In genomic region chr18:36830141-36830495, GRCh38 we compare ENCODE assay signal across 8 cellular contexts. TPM values are rescaled to one million over a fixed set of nuclear protein-coding genes. Genes with fewer than 3 reads are reported as not detected.
DNase-seq lines count a peak whose midpoint lies in the region; ATAC-seq, FAIRE-seq and TF ChIP-seq lines count a peak whose summit lies in the region.

No MANE protein-coding gene starts in this region.

- no peak for TF ChIP-seq CTCF in A673 (conservative IDR thresholded peaks at IDR 0.05; ENCODE audit: low read depth, low read length)
- no peak for TF ChIP-seq CTCF in WERI-Rb-1 (IDR thresholded peaks at IDR 0.05; ENCODE audit: low read depth, low read length)
- TF ChIP-seq CTCF in pancreas (IDR thresholded peaks at IDR 0.05): no peak

- H3K4me3 ChIP-seq in A673 (ENCODE audit: low read depth, low read length, poor library complexity, severe bottlenecking): peak overlapping the region; percentile 99
- H3K4me3 ChIP-seq in HAP-1: peak overlapping the region; percentile 91
- H3K4me3 ChIP-seq in mesendoderm (ENCODE audit: low read length): no peak overlapping the region
- no peak overlapping the region for H3K4me3 ChIP-seq in WERI-Rb-1 (ENCODE audit: low read depth, low read length)
- peak overlapping the region in 2 of 4 donors; percentile 66 to 77 for H3K4me3 ChIP-seq in pancreas

- WGBS in mesendoderm (ENCODE audit: extremely low coverage, insufficient coverage, low lambda C conversion rate): no CpG with 5 or more reads among the region's 1 CpG
- 8 to 10% methylated on average over 1 of the region's 1 CpG for WGBS in pancreas, 2 donors

- H3K27me3 ChIP-seq in A673 (replicated peaks; ENCODE audit: insufficient read depth, low read depth, low read length, poor library complexity) (no peaks in the 10 kb centered on the region), HAP-1 (ENCODE audit: low read depth) (no peaks in the 10 kb centered on the region), mesendoderm (ENCODE audit: insufficient read depth, low read length, poor library complexity) (no peaks in the 10 kb centered on the region), WERI-Rb-1 (ENCODE audit: insufficient read depth, low read depth, severe bottlenecking) (no peaks in the 10 kb centered on the region), pancreas (no peaks in the 10 kb centered on the region)

- peak overlapping the region; percentile 70 for H3K27ac Mint-ChIP-seq in activated naive CD8-positive, alpha-beta T cell

- peaks cover 3% of the 10 kb centered on the region for H3K79me1 ChIP-seq in mesendoderm (ENCODE audit: low read length)

- H3K56ac ChIP-seq in mesendoderm (ENCODE audit: low read length): no peak overlapping the region

- H2AK5ac ChIP-seq in mesendoderm (ENCODE audit: low read length): no peak overlapping the region

- DNase-seq in A673 (ENCODE audit: low spot score) (no peak), HAP-1 (ENCODE audit: low spot score in 2 of 2) (no peak), mesendoderm (no peak), GM03348 (ENCODE audit: low spot score) (no peak), WERI-Rb-1 (no peak), pancreas (no peak), dedifferentiated amniotic fluid mesenchymal stem cell (ENCODE audit: extremely low spot score) (no peak)

- intact Hi-C loops in A673 (cut with micrococcal nuclease; ENCODE audit: unreplicated experiment) (no loop called here), pancreas (cut with DNase I) (no loop called here)

- FAIRE-seq in pancreas (lab: Jason Lieb, UNC): no peak

- no peak overlapping the region for H2BK120ac ChIP-seq in mesendoderm (ENCODE audit: low read depth, low read length)

- no peaks in the 10 kb centered on the region for H3K36me3 ChIP-seq in A673 (ENCODE audit: insufficient read depth, low read length, poor library complexity, severe bottlenecking)
- no peaks in the 10 kb centered on the region for H3K36me3 ChIP-seq in HAP-1 (replicated peaks)
- no peaks in the 10 kb centered on the region for H3K36me3 ChIP-seq in mesendoderm (ENCODE audit: control insufficient read depth, insufficient read depth, low read length)
- peaks cover 10% of the 10 kb centered on the region for H3K36me3 ChIP-seq in WERI-Rb-1
- no peaks in the 10 kb centered on the region for H3K36me3 ChIP-seq in pancreas

- peak overlapping the region; percentile 91 for H3K4me3 Mint-ChIP-seq in activated naive CD8-positive, alpha-beta T cell

- no peak overlapping the region for H2BK15ac ChIP-seq in mesendoderm (replicated peaks; ENCODE audit: low read depth)

- H3K18ac ChIP-seq in mesendoderm (ENCODE audit: low read length): no peak overlapping the region

- H3K4me2 ChIP-seq in mesendoderm (ENCODE audit: low read length): peak overlapping the region; percentile 33

- H3K4me1 Mint-ChIP-seq in activated naive CD8-positive, alpha-beta T cell (ENCODE audit: low read depth): peaks cover 43% of the 10 kb centered on the region

- H3K9me3 ChIP-seq in A673 (ENCODE audit: low read depth, low read length, poor library complexity, severe bottlenecking): no peaks in the 10 kb centered on the region
- no peaks in the 10 kb centered on the region for H3K9me3 ChIP-seq in HAP-1
- H3K9me3 ChIP-seq in WERI-Rb-1 (ENCODE audit: severe bottlenecking): no peaks in the 10 kb centered on the region
- no peaks in the 10 kb centered on the region for H3K9me3 ChIP-seq in pancreas

- H3K9me3 Mint-ChIP-seq in activated naive CD8-positive, alpha-beta T cell (ENCODE audit: low read depth): no peaks in the 10 kb centered on the region

- peaks cover 12% of the 10 kb centered on the region for H3K4me1 ChIP-seq in A673 (ENCODE audit: insufficient read depth, low read length, poor library complexity, severe bottlenecking)
- peaks cover 16% of the 10 kb centered on the region for H3K4me1 ChIP-seq in HAP-1
- peaks cover 4% of the 10 kb centered on the region for H3K4me1 ChIP-seq in mesendoderm (ENCODE audit: control insufficient read depth, low read depth, low read length)
- peaks cover 0 to 6% (median 6%) of the 10 kb centered on the region in 3 donors for H3K4me1 ChIP-seq in pancreas

- no peaks in the 10 kb centered on the region for H3K27me3 Mint-ChIP-seq in activated naive CD8-positive, alpha-beta T cell

- no peak overlapping the region for H2BK5ac ChIP-seq in mesendoderm (ENCODE audit: low read length)

- H4K5ac ChIP-seq in mesendoderm (ENCODE audit: low read length): no peak overlapping the region

- BruUV-seq in A673 (replicated peaks; lab: Mats Ljungman, UMichigan): TSS peak; percentile 44

- CTCF ChIA-PET in A673 (lab: Charles Lee): no interaction called here

- H3K4ac ChIP-seq in mesendoderm (ENCODE audit: low read depth, low read length): no peak overlapping the region

- peaks cover 2% of the 10 kb centered on the region for H3K79me2 ChIP-seq in mesendoderm (ENCODE audit: control insufficient read depth, insufficient read depth, low read length)

- in situ Hi-C loops in HAP-1 (cut with MboI; ENCODE audit: low sequenced_read_pairs): no loop called here

- no peak overlapping the region for H3K23ac ChIP-seq in mesendoderm (ENCODE audit: low read length)

- H3K27ac ChIP-seq in A673 (ENCODE audit: low read depth, low read length, poor library complexity, severe bottlenecking): no peak overlapping the region
- no peak overlapping the region for H3K27ac ChIP-seq in mesendoderm (ENCODE audit: low read depth, low read length)
- H3K27ac ChIP-seq in WERI-Rb-1: no peak overlapping the region
- no peak overlapping the region for H3K27ac ChIP-seq in pancreas

- POLR2A ChIA-PET in A673 (lab: Charles Lee; ENCODE audit: low non-redundant PET): no interaction called here

- no peak overlapping the region for H4K8ac ChIP-seq in mesendoderm (ENCODE audit: low read depth, low read length)

- ATAC-seq in pancreas: no peak

- peaks cover 2% of the 10 kb centered on the region for H3K36me3 Mint-ChIP-seq in activated naive CD8-positive, alpha-beta T cell

- peak overlapping the region; percentile 40 for H3K9ac ChIP-seq in mesendoderm (ENCODE audit: low read length)

RNA-seq across cellular contexts. Expression of gene KIAA1328, which starts 1.2 kb away (rescaled TPM):
- total RNA-seq in A673 (2021): 6.5 and 8.3 TPM in 2 replicates
- polyA plus RNA-seq in mesendoderm (2013, experiment 1 of 2): 2.8 TPM
- polyA plus RNA-seq in mesendoderm (2013, experiment 2 of 2): 3.1 TPM
- 1 to 10 TPM; 2.3 to 5.2 (median 4.1) TPM for total RNA-seq in pancreas
- 1 to 10 TPM; 2.1 to 3.0 TPM for polyA plus RNA-seq in pancreas

RNA-seq across cellular contexts. Expression of gene TPGS2, which starts 1.3 kb away (rescaled TPM):
- 102 and 106 TPM in 2 replicates for total RNA-seq in A673 (2021)
- 155 TPM for polyA plus RNA-seq in mesendoderm (2013, experiment 1 of 2)
- polyA plus RNA-seq in mesendoderm (2013, experiment 2 of 2): 161 TPM
- 10 to 100 TPM; 16.6 to 44.6 (median 30.0) TPM for total RNA-seq in pancreas
- 10 to 100 TPM; 18.5 to 26.8 TPM for polyA plus RNA-seq in pancreas

Comparison
In these comparisons a context has a peak if more than half of its experiments do, and no peak if none do; other contexts are left out.
1. H3K4me3 ChIP-seq: peak in A673 (single experiment) and HAP-1 (single experiment); none in mesendoderm (single experiment) and WERI-Rb-1 (single experiment).